Comparison of ENCODE assay signal across 16 cellular contexts in the genomic region with DNA sequence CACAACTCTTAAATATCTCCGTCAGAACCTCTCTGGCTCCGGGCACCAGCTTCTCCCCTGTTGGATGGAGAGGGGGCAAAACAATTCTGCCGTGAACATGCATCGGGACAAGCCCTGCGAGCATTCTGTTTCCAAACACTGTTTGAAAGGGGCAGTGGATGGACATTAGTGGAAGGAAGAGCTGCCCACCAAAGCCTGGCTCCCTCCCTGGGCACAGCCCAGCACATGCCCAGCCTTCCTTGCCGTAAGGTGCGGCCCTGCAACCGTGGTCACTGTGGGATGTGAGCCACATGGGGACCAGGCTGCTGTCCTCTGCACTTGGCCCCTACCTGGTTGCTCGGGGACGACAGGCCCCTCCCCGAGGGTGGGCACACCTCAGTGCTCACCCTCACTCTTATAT. TPM values are rescaled to one million over a fixed set of nuclear protein-coding genes. Genes with fewer than 3 reads are reported as not detected.
A peak's percentile ranks its signal among the peaks of the same experiment; 100 is the strongest.
DNase-seq lines count a peak whose midpoint lies in the region; ATAC-seq and TF ChIP-seq lines count a peak whose summit lies in the region.
"Had no signal": no experiment of that assay in that cellular context is flagged by ENCODE, and none has a peak within 500 bp of the region (broad histone marks: within the 10 kb centered on the region; RNA-seq: fewer than 3 reads in every experiment).

No MANE protein-coding gene starts in this region.

- H3K4me3 Mint-ChIP-seq in T-helper 17 cell (no peak overlapping the region), nephron progenitor cell (no peak overlapping the region)
- H3K4me3 Mint-ChIP-seq in stimulated activated naive B cell treated with anti-CD40 and anti-IgM and Interleukin-4, amounts not matched to agents 10 μg/mL and 1 μg/mL and 100 μg/mL, for 72 hours: no peak overlapping the region
- H3K4me3 Mint-ChIP-seq: CD8-positive, alpha-beta T cell had no signal

- ATAC-seq in T-helper 17 cell: no peak
- peak; percentile 15 for ATAC-seq in esophagus mucosa
- ATAC-seq in stimulated activated naive B cell treated with anti-CD40 and anti-IgM and Interleukin-4, amounts not matched to agents 10 μg/mL and 1 μg/mL and 100 μg/mL, for 72 hours (replicated peaks): no peak
- ATAC-seq: CD8-positive, alpha-beta T cell had no signal

- H3K36me3 Mint-ChIP-seq in T-helper 17 cell (ENCODE audit: low read depth) (no peaks in the 10 kb centered on the region), nephron progenitor cell (ENCODE audit: low read depth) (peaks cover 55% of the 10 kb centered on the region)
- peaks cover 49 to 56% of the 10 kb centered on the region in 2 donors for H3K36me3 Mint-ChIP-seq in stimulated activated naive B cell treated with anti-CD40 and anti-IgM and Interleukin-4, amounts not matched to agents 10 μg/mL and 1 μg/mL and 100 μg/mL, for 72 hours

- no peaks in the 10 kb centered on the region for H3K9me3 ChIP-seq in T-helper 17 cell (ENCODE audit: control insufficient read depth, low read length, poor library complexity, severe bottlenecking)
- H3K9me3 ChIP-seq: A549, BE2C, HAP-1 had no signal

- H3K4me1 Mint-ChIP-seq in T-helper 17 cell: no peaks in the 10 kb centered on the region
- no peaks in the 10 kb centered on the region for H3K4me1 Mint-ChIP-seq in nephron progenitor cell
- peaks cover 18 to 23% of the 10 kb centered on the region in 2 donors for H3K4me1 Mint-ChIP-seq in stimulated activated naive B cell treated with anti-CD40 and anti-IgM and Interleukin-4, amounts not matched to agents 10 μg/mL and 1 μg/mL and 100 μg/mL, for 72 hours

- no peaks in the 10 kb centered on the region for H3K9me3 Mint-ChIP-seq in nephron progenitor cell
- no peaks in the 10 kb centered on the region for H3K9me3 Mint-ChIP-seq in stimulated activated naive B cell treated with anti-CD40 and anti-IgM and Interleukin-4, amounts not matched to agents 10 μg/mL and 1 μg/mL and 100 μg/mL, for 72 hours
- H3K9me3 Mint-ChIP-seq: CD8-positive, alpha-beta T cell had no signal

- TF ChIP-seq CTCF in nephron progenitor cell (IDR thresholded peaks at IDR 0.05): no peak

- DNase-seq in T-helper 17 cell (no peak), nephron progenitor cell (no peak), T-helper 1 cell (no peak), NCI-H1436 treated with DMSO at 0.1 percent for 48 hours (lab: John Stamatoyannopoulos, UW) (no peak)
- no peak for DNase-seq in stimulated activated naive B cell treated with anti-CD40 and anti-IgM and Interleukin-4, amounts not matched to agents 10 μg/mL and 1 μg/mL and 100 μg/mL, for 72 hours
- no peak for DNase-seq in activated naive CD4-positive, alpha-beta T cell treated with anti-CD3 and anti-CD28 coated beads, Interleukin-2, amount 50 U/mL, for 16 hours
- DNase-seq: BE2C; CD8-positive, alpha-beta T cell; COR-L47; DMS153; DMS79 treated with DMSO at 0.1 percent for 48 hours; EL; GOT3 had no signal

- H3K27ac Mint-ChIP-seq in T-helper 17 cell: peak overlapping the region; percentile 87
- peak overlapping the region; percentile 93 for H3K27ac Mint-ChIP-seq in nephron progenitor cell
- peak overlapping the region; percentile 76 for H3K27ac Mint-ChIP-seq in stimulated activated naive B cell treated with anti-CD40 and anti-IgM and Interleukin-4, amounts not matched to agents 10 μg/mL and 1 μg/mL and 100 μg/mL, for 72 hours
- H3K27ac Mint-ChIP-seq: CD8-positive, alpha-beta T cell had no signal

- no peaks in the 10 kb centered on the region for H3K27me3 Mint-ChIP-seq in T-helper 17 cell
- H3K27me3 Mint-ChIP-seq in nephron progenitor cell (ENCODE audit: low read depth, poor library complexity): no peaks in the 10 kb centered on the region
- no peaks in the 10 kb centered on the region for H3K27me3 Mint-ChIP-seq in stimulated activated naive B cell treated with anti-CD40 and anti-IgM and Interleukin-4, amounts not matched to agents 10 μg/mL and 1 μg/mL and 100 μg/mL, for 72 hours

RNA-seq across cellular contexts. Expression of a gene that starts 54.0 kb away (rescaled TPM):
- 10 to 100 TPM; 24.3 to 26.2 TPM for total RNA-seq in T-helper 17 cell
- 24.0 TPM for total RNA-seq in esophagus mucosa
